ENCODE assay signal across 10 cellular contexts in genomic region chr17:39195568-39196160, GRCh38. TPM values are rescaled to one million over a fixed set of nuclear protein-coding genes. Genes with fewer than 3 reads are reported as not detected.
DNase-seq lines count a peak whose midpoint lies in the region; ATAC-seq and TF ChIP-seq lines count a peak whose summit lies in the region.
"Had no signal": no experiment of that assay in that cellular context is flagged by ENCODE, and none has a peak within 500 bp of the region (broad histone marks: within the 10 kb centered on the region; RNA-seq: fewer than 3 reads in every experiment).

No MANE protein-coding gene starts in this region.

- H3K79me2 ChIP-seq in OCI-LY1 (ENCODE audit: insufficient read depth, low read length): peaks cover 5% of the 10 kb centered on the region

- peak overlapping the region; percentile 82 for H3K27ac ChIP-seq in OCI-LY1 (ENCODE audit: low read depth, low read length, poor library complexity, severe bottlenecking)

- no peaks in the 10 kb centered on the region for H3K27me3 ChIP-seq in OCI-LY1 (ENCODE audit: insufficient read depth, low read length)
- no peaks in the 10 kb centered on the region for H3K27me3 ChIP-seq in BE2C

- H3K4me1 ChIP-seq in OCI-LY1 (ENCODE audit: insufficient read depth, low read length, severe bottlenecking) (peaks cover 38% of the 10 kb centered on the region), BE2C (peaks cover 8% of the 10 kb centered on the region; the same call in 1 of the 2 replicates)

- H3K36me3 ChIP-seq in OCI-LY1 (ENCODE audit: insufficient read depth, low read length) (peaks cover 41% of the 10 kb centered on the region), BE2C (peaks cover 17% of the 10 kb centered on the region)

- peak; percentile 45 for DNase-seq in Daoy (ENCODE audit: low read depth)
- DNase-seq in epidermal melanocyte (ENCODE audit: insufficient read length, low spot score): peak; percentile 13
- peak; percentile 16 for DNase-seq in renal cortical epithelial cell (ENCODE audit: low read depth)
- no peak for DNase-seq in hippocampal formation (lab: John Stamatoyannopoulos, UW)
- DNase-seq in BE2C: no peak
- no peak for DNase-seq in AG20443 (ENCODE audit: low spot score)
- DNase-seq: activated CD4-positive, alpha-beta T cell treated with anti-CD3 and anti-CD28 coated beads for 48 hours had no signal

- no peaks in the 10 kb centered on the region for H4K20me1 ChIP-seq in OCI-LY1 (ENCODE audit: insufficient read depth, low read length)

- TF ChIP-seq CTCF in OCI-LY1 (IDR thresholded peaks at IDR 0.05; ENCODE audit: low read length): no peak
- TF ChIP-seq CTCF in BE2C (IDR thresholded peaks at IDR 0.05; ENCODE audit: low read depth, low read length): no peak

- no peak overlapping the region for H2AFZ ChIP-seq in OCI-LY1 (ENCODE audit: low read length)

- H3K4me2 ChIP-seq in OCI-LY1 (ENCODE audit: low read length): peak overlapping the region; percentile 99

- H3K4me3 ChIP-seq in OCI-LY1 (ENCODE audit: low read depth, low read length, poor library complexity, severe bottlenecking) (peak overlapping the region; percentile 69), BE2C (ENCODE audit: low read depth, low read length) (no peak overlapping the region; the same call in 1 of the 2 replicates)

- peak overlapping the region; percentile 53 for H3K9ac ChIP-seq in OCI-LY1 (ENCODE audit: low read length)

- H3K9me3 ChIP-seq in OCI-LY1 (ENCODE audit: low read length) (no peaks in the 10 kb centered on the region), BE2C (no peaks in the 10 kb centered on the region)

- H3F3A ChIP-seq in OCI-LY1 (ENCODE audit: insufficient read depth, low read length): peaks cover 9% of the 10 kb centered on the region; the same call in 1 of the 2 replicates

- H3K9me2 ChIP-seq in OCI-LY1 (ENCODE audit: low read depth, low read length): no peaks in the 10 kb centered on the region

- no peak for ATAC-seq in HG03039 (IDR thresholded peaks at IDR 0.05; ENCODE audit: unreplicated experiment)

RNA-seq across cellular contexts. Expression of gene CACNB1, which starts 1.8 kb away (rescaled TPM):
- 0.89 and 1.0 TPM in 2 replicates for total RNA-seq in Daoy (2014; rRNA removed; shearing (Covaris generic))
- 4.3 and 5.4 TPM in 2 replicates for total RNA-seq in renal cortical epithelial cell
- 12.3 TPM for polyA plus RNA-seq in BE2C (2012; ENCODE audit: insufficient read depth, insufficient read length, low read depth)

RNA-seq across cellular contexts. Expression of gene RPL19, which starts 4.4 kb away (rescaled TPM):
- total RNA-seq in Daoy (2014; rRNA removed; shearing (Covaris generic)): 2,153 and 2,499 TPM in 2 replicates
- total RNA-seq in renal cortical epithelial cell: 1,714 and 1,811 TPM in 2 replicates
- 1,744 TPM for polyA plus RNA-seq in BE2C (2012; ENCODE audit: insufficient read depth, insufficient read length, low read depth)

RNA-seq across cellular contexts. Expression of gene ARL5C, which starts 29.7 kb away (rescaled TPM):
- not detected in 2 replicates for total RNA-seq in Daoy (2014; rRNA removed; shearing (Covaris generic))
- not detected in 2 replicates for total RNA-seq in renal cortical epithelial cell
- not detected for polyA plus RNA-seq in BE2C (2012; ENCODE audit: insufficient read depth, insufficient read length, low read depth)
- total RNA-seq: M059J had no signal

RNA-seq across cellular contexts. Expression of gene STAC2, which starts 30.1 kb away (rescaled TPM):
- 0.06 TPM in 1 of 2 replicates, not detected in the other for total RNA-seq in Daoy (2014; rRNA removed; shearing (Covaris generic))
- 44.7 TPM in 1 of 2 replicates, not detected in the other for total RNA-seq in renal cortical epithelial cell
- 2.6 TPM for polyA plus RNA-seq in BE2C (2012; ENCODE audit: insufficient read depth, insufficient read length, low read depth)

RNA-seq across cellular contexts. Expression of gene PLXDC1, which starts 44.2 kb away (rescaled TPM):
- 0.11 TPM in 1 of 2 replicates, not detected in the other for total RNA-seq in Daoy (2014; rRNA removed; shearing (Covaris generic))
- total RNA-seq in renal cortical epithelial cell: not detected in 2 replicates
- 1.0 TPM for polyA plus RNA-seq in BE2C (2012; ENCODE audit: insufficient read depth, insufficient read length, low read depth)

Comparison
In these comparisons a context has a peak if more than half of its experiments do, and no peak if none do; other contexts are left out.
1. DNase-seq: peak in Daoy (single experiment), epidermal melanocyte (single experiment) and renal cortical epithelial cell (single experiment); none in hippocampal formation (0 of 2), BE2C (single experiment) and AG20443 (single experiment).